ENCODE assay signal across 8 cellular contexts in genomic region chrX:19344207-19344534, GRCh38. TPM values are rescaled to one million over a fixed set of nuclear protein-coding genes. Genes with fewer than 3 reads are reported as not detected.
DNase-seq lines count a peak whose midpoint lies in the region; ATAC-seq and TF ChIP-seq lines count a peak whose summit lies in the region.

No MANE protein-coding gene starts in this region.

- H3K36me3 ChIP-seq in mucosa of stomach (ENCODE audit: control insufficient read depth, insufficient read depth, low read length): no peaks in the 10 kb centered on the region

- no peaks in the 10 kb centered on the region for H3K27me3 Mint-ChIP-seq in brain

- peak overlapping the region; percentile 87 to 92 (median 89) for H3K4me3 Mint-ChIP-seq in brain

- peak; percentile 39 for DNase-seq in NCI-H82 (lab: John Stamatoyannopoulos, UW)
- DNase-seq in NCI-H82 treated with DMSO at 0.1 percent for 48 hours (lab: John Stamatoyannopoulos, UW; ENCODE audit: unreplicated experiment): no peak
- DNase-seq in NCI-H2107 treated with DMSO at 0.1 percent for 48 hours (lab: John Stamatoyannopoulos, UW; ENCODE audit: unreplicated experiment): no peak
- no peak for DNase-seq in DMS114 treated with DMSO at 0.1 percent for 48 hours (lab: John Stamatoyannopoulos, UW; ENCODE audit: unreplicated experiment)
- DNase-seq in GM19238 (ENCODE audit: insufficient read length, low spot score): no peak

- no peaks in the 10 kb centered on the region for H3K9me3 ChIP-seq in mucosa of stomach (ENCODE audit: control insufficient read depth, low read length)

- peak overlapping the region; percentile 60 for H3K4me3 ChIP-seq in mucosa of stomach (ENCODE audit: low read length)

- peaks cover 0 to 3% (median 0%) of the 10 kb centered on the region in 5 experiments for H3K9me3 Mint-ChIP-seq in brain

- peaks cover 35% of the 10 kb centered on the region for H3K4me1 Mint-ChIP-seq in brain

- H3K4me1 ChIP-seq in mucosa of stomach (ENCODE audit: control insufficient read depth, insufficient read depth, low read length): no peaks in the 10 kb centered on the region

- H3K27me3 ChIP-seq in mucosa of stomach (ENCODE audit: control insufficient read depth, insufficient read depth, low read length): no peaks in the 10 kb centered on the region

- peak; percentile 4 for ATAC-seq in HG03439 (IDR thresholded peaks at IDR 0.05; ENCODE audit: unreplicated experiment)

- no peak for TF ChIP-seq CTCF in brain (conservative IDR thresholded peaks at IDR 0.05)

- peak overlapping the region; percentile 79 for H3K9ac ChIP-seq in mucosa of stomach (ENCODE audit: low read length)

- peak overlapping the region in 4 of 5 experiments; percentile 56 to 90 (median 66) for H3K27ac Mint-ChIP-seq in brain

- H3K36me3 Mint-ChIP-seq in brain: no peaks in the 10 kb centered on the region

RNA-seq across cellular contexts. Expression of gene PDHA1, which starts 0.4 kb away (rescaled TPM):
- 105 TPM for polyA plus RNA-seq in brain (ENCODE audit: insufficient read depth, low read depth, low replicate concordance)
